18 cellular contexts compared by ENCODE assay signal in the genomic region with DNA sequence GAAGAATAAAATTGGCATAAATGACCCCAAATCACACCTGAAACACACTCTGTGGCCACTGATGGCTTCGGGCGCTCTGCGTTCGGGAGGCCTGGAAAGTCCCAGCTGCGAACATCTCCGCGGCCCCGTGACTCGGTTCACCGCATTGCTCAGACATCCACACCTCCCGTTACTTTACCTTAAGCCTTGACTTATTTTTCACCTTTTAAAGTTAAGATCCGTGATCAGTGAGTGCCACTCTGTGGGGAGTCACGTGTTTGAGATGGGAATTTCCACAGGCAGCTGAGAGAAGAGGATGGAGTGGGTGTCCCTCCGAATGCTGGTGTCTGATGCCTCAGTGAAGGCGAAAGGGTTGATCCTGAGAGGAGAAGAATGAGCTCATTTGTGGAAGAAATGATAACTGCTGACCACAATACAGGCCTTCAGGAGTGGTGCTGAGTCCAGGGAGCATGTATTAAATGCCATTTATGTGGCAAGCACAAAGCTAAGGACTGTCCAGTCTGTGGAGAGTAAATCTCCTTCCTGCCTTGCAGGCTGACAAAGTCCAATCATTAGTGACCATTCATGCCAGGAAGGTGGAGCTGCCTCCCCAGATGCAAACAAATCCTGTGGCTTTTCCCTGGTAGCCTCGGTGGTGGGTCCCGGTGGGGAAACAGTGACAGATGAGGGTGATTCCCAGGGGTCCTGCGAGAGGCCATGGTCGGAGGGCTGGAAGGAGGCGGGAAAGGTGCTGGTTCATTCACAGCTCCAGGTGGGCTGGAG.
DNase-seq lines count a peak whose midpoint lies in the region; ATAC-seq and TF ChIP-seq lines count a peak whose summit lies in the region.
"Had no signal": no experiment of that assay in that cellular context is flagged by ENCODE, and none has a peak within 500 bp of the region (broad histone marks: within the 10 kb centered on the region; RNA-seq: fewer than 3 reads in every experiment).

No MANE protein-coding gene starts in this region.

- ATAC-seq in HG03469 (IDR thresholded peaks at IDR 0.05; ENCODE audit: unreplicated experiment): no peak
- ATAC-seq in HG02840 (IDR thresholded peaks at IDR 0.05; ENCODE audit: low FRiP score, unreplicated experiment): no peak
- ATAC-seq: Panc1 had no signal

- H3K4me3 Mint-ChIP-seq in endodermal cell (no peak overlapping the region), nephron progenitor cell (no peak overlapping the region)

- H3K9me3 Mint-ChIP-seq in endodermal cell (peaks cover 5% of the 10 kb centered on the region), nephron progenitor cell (no peaks in the 10 kb centered on the region)

- no peak for TF ChIP-seq CTCF in endodermal cell (conservative IDR thresholded peaks at IDR 0.05)
- TF ChIP-seq CTCF in nephron progenitor cell (IDR thresholded peaks at IDR 0.05): no peak

- H3K9ac ChIP-seq in endodermal cell (ENCODE audit: extremely low read depth, low read length, poor library complexity, severe bottlenecking): no peak overlapping the region

- H3K36me3 Mint-ChIP-seq in endodermal cell (ENCODE audit: low read depth) (no peaks in the 10 kb centered on the region), nephron progenitor cell (ENCODE audit: low read depth) (no peaks in the 10 kb centered on the region)
- H3K36me3 Mint-ChIP-seq: CD14-positive monocyte had no signal

- no peak overlapping the region for H3K4me3 ChIP-seq in endodermal cell (ENCODE audit: low read length)

- no peaks in the 10 kb centered on the region for H3K36me3 ChIP-seq in endodermal cell (ENCODE audit: control insufficient read depth, insufficient read depth, low read length)

- peaks cover 18% of the 10 kb centered on the region for H3K27me3 ChIP-seq in endodermal cell (ENCODE audit: control insufficient read depth, insufficient read depth, low read length, poor library complexity, severe bottlenecking)

- H3K27ac ChIP-seq in endodermal cell (ENCODE audit: low read depth, low read length): no peak overlapping the region
- H3K27ac ChIP-seq: HL-60 had no signal

- H3K4me1 Mint-ChIP-seq in endodermal cell (peaks cover 10% of the 10 kb centered on the region), nephron progenitor cell (peaks cover 40% of the 10 kb centered on the region)
- H3K4me1 Mint-ChIP-seq: CD14-positive monocyte had no signal

- no peaks in the 10 kb centered on the region for H3K4me1 ChIP-seq in endodermal cell (ENCODE audit: control insufficient read depth, insufficient read depth, low read length)

- H3K27ac Mint-ChIP-seq in endodermal cell (no peak overlapping the region), nephron progenitor cell (peak overlapping the region; percentile 51)
- H3K27ac Mint-ChIP-seq: CD14-positive monocyte had no signal

- H3K27me3 Mint-ChIP-seq in endodermal cell (ENCODE audit: insufficient read depth) (peaks cover 52% of the 10 kb centered on the region), nephron progenitor cell (ENCODE audit: low read depth, poor library complexity) (peaks cover 59% of the 10 kb centered on the region)

- 89 to 91% methylated on average over 20 of the region's 20 CpGs for WGBS in endodermal cell (ENCODE audit: insufficient coverage in 1 of 2, insufficient read length in 1 of 2), 2 experiments

- no peaks in the 10 kb centered on the region for H3K9me3 ChIP-seq in endodermal cell (ENCODE audit: control insufficient read depth, low read length)

- DNase-seq in activated effector memory CD4-positive, alpha-beta T cell treated with anti-CD3 and anti-CD28 coated beads, Interleukin-2, amount 50 U/mL, for 16 hours: peak; percentile 64
- no peak for DNase-seq in activated effector memory CD4-positive, alpha-beta T cell treated with Interleukin-2 at 50 U/mL for 16 hours
- DNase-seq in endodermal cell: peak; percentile 41
- no peak for DNase-seq in nephron progenitor cell
- DNase-seq in DMS53 treated with DMSO at 0.1 percent for 48 hours (lab: John Stamatoyannopoulos, UW; ENCODE audit: unreplicated experiment): no peak
- no peak for DNase-seq in 8988T
- DNase-seq: DMS79 treated with DMSO at 0.1 percent for 48 hours, HCEC 1CT, KBM-7, NCI-H1092, NCI-H1694, NCI-H446, Right ventricle myocardium superior had no signal

Comparison
In these comparisons a context has a peak if more than half of its experiments do, and no peak if none do; other contexts are left out.
1. DNase-seq: peak in activated effector memory CD4-positive, alpha-beta T cell treated with anti-CD3 and anti-CD28 coated beads, Interleukin-2, amount 50 U/mL, for 16 hours (single experiment) and endodermal cell (single experiment); none in activated effector memory CD4-positive, alpha-beta T cell treated with Interleukin-2 at 50 U/mL for 16 hours (single experiment), nephron progenitor cell (single experiment), DMS53 treated with DMSO at 0.1 percent for 48 hours (single experiment) and 8988T (single experiment).